In genomic region chr19:49154279-49154678, GRCh38 we compare ENCODE assay signal across 23 cellular contexts. TPM values are rescaled to one million over a fixed set of nuclear protein-coding genes. Genes with fewer than 3 reads are reported as not detected.
DNase-seq lines count a peak whose midpoint lies in the region; ATAC-seq, FAIRE-seq and TF ChIP-seq lines count a peak whose summit lies in the region.
"Had no signal": no experiment of that assay in that cellular context is flagged by ENCODE, and none has a peak within 500 bp of the region (broad histone marks: within the 10 kb centered on the region; RNA-seq: fewer than 3 reads in every experiment).

No MANE protein-coding gene starts in this region.

- peak overlapping the region; percentile 95 for H3K27ac ChIP-seq in left ventricle myocardium inferior (replicated peaks)
- H3K27ac ChIP-seq in K562 (ENCODE audit: extremely low read depth, low read depth, low read length) = no peak overlapping the region; the same call in 2 of the 3 replicates

- peak overlapping the region in 1 of 2 experiments; percentile 91; a peak in 1 of 4 replicates for H3K9ac ChIP-seq in K562 (ENCODE audit: insufficient read depth in 1 of 2, low read depth in 2 of 2, low read length in 2 of 2)

- H3K9me1 ChIP-seq in K562 (ENCODE audit: control insufficient read depth, insufficient read depth, low read length) = no peaks in the 10 kb centered on the region

- H3K36me3 ChIP-seq in left ventricle myocardium inferior (no peaks in the 10 kb centered on the region), K562 (ENCODE audit: control insufficient read depth, insufficient read depth, low read length) (0 out of 3 replicates have a peak, but pooled peaks cover 2% of the 10 kb centered on the region)

- CTCF ChIA-PET in K562 (lab: Yijun Ruan, JAX; ENCODE audit: low intra/inter-chr PET ratio) = no interaction called here

- peaks cover 44% of the 10 kb centered on the region for H3K79me2 ChIP-seq in K562 (ENCODE audit: control insufficient read depth, insufficient read depth, low read length)

- TF ChIP-seq EP300 in K562 (IDR thresholded peaks at IDR 0.05; ENCODE audit: low read length) = no peak

- intact Hi-C loops in left ventricle myocardium inferior (cut with micrococcal nuclease) (no loop called here), left ventricle myocardium superior (cut with micrococcal nuclease) (no loop called here), K562 (cut with micrococcal nuclease) (loop anchor here (5.0 to 10.0 kb wide), 3 partner anchors 159 to 822 kb away; partner anchors contain the start of genes GYS1, RUVBL2 and SLC17A7)

- TF ChIP-seq POLR2A in K562 (conservative IDR thresholded peaks at IDR 0.05) (no peak), H54 (IDR thresholded peaks at IDR 0.05; ENCODE audit: low read depth, low read length) (no peak)

- no peak overlapping the region for H3K27ac Mint-ChIP-seq in nephron progenitor cell
- H3K27ac Mint-ChIP-seq in natural killer cell treated with Interleukin-12 subunit alpha and Interleukin-12 subunit beta and Interleukin-15 and Interleukin-18, amount 100 ng/mL, for 72 hours = peak overlapping the region in 1 of 2 donors; percentile 1

- H3K9me3 ChIP-seq in left ventricle myocardium inferior (replicated peaks) = no peaks in the 10 kb centered on the region
- no peaks in the 10 kb centered on the region for H3K9me3 ChIP-seq in K562 (replicated peaks; ENCODE audit: control insufficient read depth, insufficient read depth, low read depth, low read length)

- peaks cover 30% of the 10 kb centered on the region for H3K27me3 Mint-ChIP-seq in nephron progenitor cell (ENCODE audit: low read depth, poor library complexity)
- peaks cover 20 to 49% of the 10 kb centered on the region in 2 donors for H3K27me3 Mint-ChIP-seq in natural killer cell treated with Interleukin-12 subunit alpha and Interleukin-12 subunit beta and Interleukin-15 and Interleukin-18, amount 100 ng/mL, for 72 hours

- H3K27me3 ChIP-seq in left ventricle myocardium inferior (ENCODE audit: low read depth) (no peaks in the 10 kb centered on the region), K562 (ENCODE audit: control insufficient read depth in 2 of 2, insufficient read depth in 2 of 2, low read length in 2 of 2) (no peaks in the 10 kb centered on the region)

- ATAC-seq in left ventricle myocardium superior = no peak
- no peak for ATAC-seq in K562
- no peak for ATAC-seq in natural killer cell treated with Interleukin-12 subunit alpha and Interleukin-12 subunit beta and Interleukin-15 and Interleukin-18, amount 100 ng/mL, for 72 hours

- H3K4me3 Mint-ChIP-seq in nephron progenitor cell = peak overlapping the region; percentile 75
- no peak overlapping the region for H3K4me3 Mint-ChIP-seq in natural killer cell treated with Interleukin-12 subunit alpha and Interleukin-12 subunit beta and Interleukin-15 and Interleukin-18, amount 100 ng/mL, for 72 hours

- in situ Hi-C loops in K562 (cut with MboI) = no loop called here

- peak overlapping the region; percentile 89 for H3K4me2 ChIP-seq in K562 (ENCODE audit: insufficient read depth, low read length)

- TF ChIP-seq CTCF in left ventricle myocardium inferior (IDR thresholded peaks at IDR 0.05; ENCODE audit: borderline replicate concordance) = no peak
- no peak for TF ChIP-seq CTCF in K562 (IDR thresholded peaks at IDR 0.05 in 2 of 3, conservative IDR thresholded peaks at IDR 0.05 in 1 of 3; ENCODE audit: insufficient read depth in 2 of 3, low read depth in 1 of 3, low read length in 3 of 3)
- no peak for TF ChIP-seq CTCF in nephron progenitor cell (IDR thresholded peaks at IDR 0.05)

- DNase-seq in left ventricle myocardium inferior = no peak
- DNase-seq in left ventricle myocardium superior = no peak
- DNase-seq in K562 (ENCODE audit: extremely low read depth in 1 of 4, low spot score in 3 of 4) = no peak
- DNase-seq in nephron progenitor cell = no peak
- DNase-seq in urothelium cell line (ENCODE audit: low spot score) = no peak
- DNase-seq in NCI-H1048 (lab: John Stamatoyannopoulos, UW) = no peak
- no peak for DNase-seq in H54 (ENCODE audit: insufficient read length, low spot score)
- no peak for DNase-seq in natural killer cell treated with Interleukin-12 subunit alpha and Interleukin-12 subunit beta and Interleukin-15 and Interleukin-18, amount 100 ng/mL, for 72 hours (ENCODE audit: low spot score)
- DNase-seq: CD4-positive, CD25-positive, alpha-beta regulatory T cell; DMS79 treated with DMSO at 0.1 percent for 48 hours; GOT3; IMR-90; NCI-H1417 treated with DMSO at 0.1 percent for 48 hours; NCI-H2029; NCI-H2171 treated with DMSO at 0.1 percent for 48 hours; NCI-H82; SHP77 had no signal

- peaks cover 12% of the 10 kb centered on the region for H3K36me3 Mint-ChIP-seq in nephron progenitor cell (ENCODE audit: low read depth)
- no peaks in the 10 kb centered on the region for H3K36me3 Mint-ChIP-seq in natural killer cell treated with Interleukin-12 subunit alpha and Interleukin-12 subunit beta and Interleukin-15 and Interleukin-18, amount 100 ng/mL, for 72 hours
- H3K36me3 Mint-ChIP-seq: CD4-positive, CD25-positive, alpha-beta regulatory T cell had no signal

- H4K20me1 ChIP-seq in K562 (replicated peaks; ENCODE audit: control insufficient read depth, insufficient read depth, low read length) = peaks cover 5% of the 10 kb centered on the region; the same call in 1 of the 2 replicates

- H3K4me1 ChIP-seq in left ventricle myocardium inferior = peaks cover 64% of the 10 kb centered on the region
- H3K4me1 ChIP-seq in K562 (replicated peaks in 1 of 2; ENCODE audit: control insufficient read depth in 2 of 2, insufficient read depth in 2 of 2, low read length in 2 of 2) = peaks cover 49 to 84% of the 10 kb centered on the region in 2 experiments

- no peak for TF ChIP-seq RAD21 in K562 (CRISPR knock-in tag; conservative IDR thresholded peaks at IDR 0.05 in 1 of 2, IDR thresholded peaks at IDR 0.05 in 1 of 2)

- peaks cover 20% of the 10 kb centered on the region for H3K9me3 Mint-ChIP-seq in nephron progenitor cell
- H3K9me3 Mint-ChIP-seq in natural killer cell treated with Interleukin-12 subunit alpha and Interleukin-12 subunit beta and Interleukin-15 and Interleukin-18, amount 100 ng/mL, for 72 hours = peaks cover 3% of the 10 kb centered on the region

- H3K4me3 ChIP-seq in left ventricle myocardium inferior (peak overlapping the region; percentile 80), K562 (no peak overlapping the region)

- no TSS peak for BruUV-seq in K562 (replicated peaks; lab: Mats Ljungman, UMichigan)

- POLR2A ChIA-PET in K562 (lab: Yijun Ruan, JAX) = interaction anchor here (0.7 to 1.9 kb wide), 8 partner anchors 8 to 829 kb away, joined by 3 to 7 read pairs (median 4); partner anchors contain the start of gene EMP3

- WGBS in K562 (ENCODE audit: insufficient coverage, low coverage, missing lambda C conversion rate) = 93% methylated on average over 5 of the region's 6 CpGs

- no peak for FAIRE-seq in K562 (lab: Jason Lieb, UNC)
- peak; percentile 66 for FAIRE-seq in urothelium cell line (lab: Jason Lieb, UNC)
- no peak for FAIRE-seq in H54 (lab: Jason Lieb, UNC)
- FAIRE-seq: A204.1, D721Med, G401.6, GM12892, GM19239 had no signal

- peaks cover 65% of the 10 kb centered on the region for H3K4me1 Mint-ChIP-seq in nephron progenitor cell
- H3K4me1 Mint-ChIP-seq in natural killer cell treated with Interleukin-12 subunit alpha and Interleukin-12 subunit beta and Interleukin-15 and Interleukin-18, amount 100 ng/mL, for 72 hours (ENCODE audit: low read depth in 2 of 2) = peaks cover 23 to 24% of the 10 kb centered on the region in 2 donors

- no peak overlapping the region for H2AFZ ChIP-seq in K562 (ENCODE audit: low read depth, low read length)

RNA-seq across cellular contexts. Expression of gene HRC, which starts 0.9 kb away (rescaled TPM):
- 1,040 TPM for total RNA-seq in left ventricle myocardium inferior
- 868 TPM for total RNA-seq in left ventricle myocardium superior
- 32.2 and 45.2 TPM in 2 replicates for total RNA-seq in K562 (2011; cell fraction: chromatin; rRNA removed; ENCODE audit: low replicate concordance)
- total RNA-seq in K562 (2011; cell fraction: nucleolus; rRNA removed) = 32.8 and 33.2 TPM in 2 replicates
- 43.6 and 52.1 TPM in 2 replicates for total RNA-seq in K562 (2011; cell fraction: nucleoplasm; rRNA removed)
- 15.6 and 20.8 TPM in 2 replicates for total RNA-seq in K562 (2014; rRNA removed)
- 10.0 and 11.7 TPM in 2 replicates for total RNA-seq in K562 (2014; rRNA removed; fragmentation: Illumina TruSeq; extraction: Trizol)
- total RNA-seq in K562 (2015; rRNA removed; fragmentation: Illumina TruSeq; extraction: Trizol) = 15.9 and 16.1 TPM in 2 replicates
- total RNA-seq in K562 (2021) = 14.8 and 15.6 TPM in 2 replicates
- 13.1 and 22.3 TPM in 2 replicates for polyA plus RNA-seq in K562 (2011; rRNA removed)
- polyA plus RNA-seq in K562 (2011; cell fraction: cytosol; rRNA removed) = 12.4 and 22.9 TPM in 2 replicates
- polyA plus RNA-seq in K562 (2011; cell fraction: nucleus; rRNA removed) = 28.6 and 29.0 TPM in 2 replicates
- polyA plus RNA-seq in K562 (2012) = 15.3 and 17.4 TPM in 2 replicates
- 17.9 and 18.7 TPM in 2 replicates for polyA plus RNA-seq in K562 (2014; fragmentation: Illumina TruSeq; extraction: Trizol)
- polyA plus RNA-seq in K562 (2014; fragmentation: Nextera tagmentation; extraction: Ambion mirVana) = 1 to 10 TPM in 1 of 2 experiments, under 1 TPM in 1; 0.66 to 1.2 TPM
- polyA plus RNA-seq in K562 (2014; rRNA removed) = 11.8 and 13.7 TPM in 2 replicates
- 18.4 and 24.8 TPM in 2 replicates for polyA minus RNA-seq in K562 (2011; rRNA and poly(A)+ RNA removed)
- 7.2 and 13.7 TPM in 2 replicates for polyA minus RNA-seq in K562 (2011; cell fraction: cytosol; rRNA and poly(A)+ RNA removed)
- 4.0 and 6.3 TPM in 2 replicates for polyA minus RNA-seq in K562 (2011; cell fraction: nucleus; rRNA and poly(A)+ RNA removed)
- total RNA-seq in natural killer cell treated with Interleukin-12 subunit alpha and Interleukin-12 subunit beta and Interleukin-15 and Interleukin-18, amount 100 ng/mL, for 72 hours = not detected
- total RNA-seq: CD4-positive, CD25-positive, alpha-beta regulatory T cell; IMR-90; NCI-H460 had no signal
- polyA plus RNA-seq: CD4-positive, CD25-positive, alpha-beta regulatory T cell had no signal

RNA-seq across cellular contexts. Expression of gene TRPM4, which starts 3.3 kb away (rescaled TPM):
- total RNA-seq in left ventricle myocardium inferior (31.5 TPM), left ventricle myocardium superior (26.6 TPM), K562 (2014; rRNA removed) (35.3 and 37.3 TPM in 2 replicates), K562 (2014; rRNA removed; fragmentation: Illumina TruSeq; extraction: Trizol) (7.9 and 8.3 TPM in 2 replicates), K562 (2015; rRNA removed; fragmentation: Illumina TruSeq; extraction: Trizol) (15.0 and 15.2 TPM in 2 replicates), K562 (2021) (34.6 and 37.8 TPM in 2 replicates)
- 86.3 and 161 TPM in 2 replicates for total RNA-seq in K562 (2011; cell fraction: chromatin; rRNA removed; ENCODE audit: low replicate concordance)
- 82.0 and 87.9 TPM in 2 replicates for total RNA-seq in K562 (2011; cell fraction: nucleolus; rRNA removed)
- 97.8 and 143 TPM in 2 replicates for total RNA-seq in K562 (2011; cell fraction: nucleoplasm; rRNA removed)
- polyA plus RNA-seq in K562 (2011; rRNA removed) (19.2 and 20.5 TPM in 2 replicates), K562 (2014; fragmentation: Illumina TruSeq; extraction: Trizol) (14.7 and 25.2 TPM in 2 replicates), K562 (2014; fragmentation: Nextera tagmentation; extraction: Ambion mirVana) (1 to 10 TPM; 6.5 to 7.9 TPM), K562 (2014; rRNA removed) (45.4 and 56.6 TPM in 2 replicates)
- 21.6 and 37.6 TPM in 2 replicates for polyA plus RNA-seq in K562 (2011; cell fraction: cytosol; rRNA removed)
- 66.9 and 85.9 TPM in 2 replicates for polyA plus RNA-seq in K562 (2011; cell fraction: nucleus; rRNA removed)
- polyA plus RNA-seq in K562 (2012) = 26.9 and 31.4 TPM in 2 replicates
- polyA minus RNA-seq in K562 (2011; rRNA and poly(A)+ RNA removed) = 5.8 and 8.2 TPM in 2 replicates
- 14.5 and 15.4 TPM in 2 replicates for polyA minus RNA-seq in K562 (2011; cell fraction: cytosol; rRNA and poly(A)+ RNA removed)
- polyA minus RNA-seq in K562 (2011; cell fraction: nucleus; rRNA and poly(A)+ RNA removed) = 16.0 and 19.0 TPM in 2 replicates
- not detected for total RNA-seq in natural killer cell treated with Interleukin-12 subunit alpha and Interleukin-12 subunit beta and Interleukin-15 and Interleukin-18, amount 100 ng/mL, for 72 hours
- total RNA-seq: CD4-positive, CD25-positive, alpha-beta regulatory T cell had no signal
- polyA plus RNA-seq: CD4-positive, CD25-positive, alpha-beta regulatory T cell had no signal

RNA-seq across cellular contexts. Expression of gene PPFIA3, which starts 34.9 kb away (rescaled TPM):
- total RNA-seq in left ventricle myocardium inferior = 5.7 TPM
- 4.0 TPM for total RNA-seq in left ventricle myocardium superior
- 69.7 and 96.7 TPM in 2 replicates for total RNA-seq in K562 (2011; cell fraction: chromatin; rRNA removed; ENCODE audit: low replicate concordance)
- total RNA-seq in K562 (2011; cell fraction: nucleolus; rRNA removed) = 59.0 and 65.5 TPM in 2 replicates
- 60.3 and 89.2 TPM in 2 replicates for total RNA-seq in K562 (2011; cell fraction: nucleoplasm; rRNA removed)
- total RNA-seq in K562 (2014; rRNA removed) = 48.2 and 55.9 TPM in 2 replicates
- 10.3 and 11.5 TPM in 2 replicates for total RNA-seq in K562 (2014; rRNA removed; fragmentation: Illumina TruSeq; extraction: Trizol)
- 19.1 and 21.0 TPM in 2 replicates for total RNA-seq in K562 (2015; rRNA removed; fragmentation: Illumina TruSeq; extraction: Trizol)
- total RNA-seq in K562 (2021) = 47.5 and 53.0 TPM in 2 replicates
- polyA plus RNA-seq in K562 (2011; rRNA removed) = 11.2 and 16.9 TPM in 2 replicates
- 17.5 and 30.1 TPM in 2 replicates for polyA plus RNA-seq in K562 (2011; cell fraction: cytosol; rRNA removed)
- 52.6 and 77.1 TPM in 2 replicates for polyA plus RNA-seq in K562 (2011; cell fraction: nucleus; rRNA removed)
- polyA plus RNA-seq in K562 (2012) = 17.8 and 27.4 TPM in 2 replicates
- 17.6 and 30.1 TPM in 2 replicates for polyA plus RNA-seq in K562 (2014; fragmentation: Illumina TruSeq; extraction: Trizol)
- under 1 TPM; 0.10 to 0.29 TPM for polyA plus RNA-seq in K562 (2014; fragmentation: Nextera tagmentation; extraction: Ambion mirVana)
- polyA plus RNA-seq in K562 (2014; rRNA removed) = 44.2 and 46.7 TPM in 2 replicates
- 11.1 and 17.2 TPM in 2 replicates for polyA minus RNA-seq in K562 (2011; rRNA and poly(A)+ RNA removed)
- polyA minus RNA-seq in K562 (2011; cell fraction: cytosol; rRNA and poly(A)+ RNA removed) = 9.8 and 20.9 TPM in 2 replicates
- 27.1 and 32.9 TPM in 2 replicates for polyA minus RNA-seq in K562 (2011; cell fraction: nucleus; rRNA and poly(A)+ RNA removed)
- total RNA-seq in natural killer cell treated with Interleukin-12 subunit alpha and Interleukin-12 subunit beta and Interleukin-15 and Interleukin-18, amount 100 ng/mL, for 72 hours = 10 to 100 TPM in 1 of 2 donors, 1 to 10 TPM in 1; 7.0 to 11.3 TPM

RNA-seq across cellular contexts. Expression of gene C19orf73, which starts 35.3 kb away (rescaled TPM):
- total RNA-seq in left ventricle myocardium inferior (1.6 TPM), left ventricle myocardium superior (1.2 TPM), K562 (2014; rRNA removed) (4.7 and 7.4 TPM in 2 replicates), K562 (2014; rRNA removed; fragmentation: Illumina TruSeq; extraction: Trizol) (0.55 and 0.64 TPM in 2 replicates), K562 (2015; rRNA removed; fragmentation: Illumina TruSeq; extraction: Trizol) (1.4 and 2.1 TPM in 2 replicates), K562 (2021) (1.6 and 3.2 TPM in 2 replicates)
- 1.3 and 4.9 TPM in 2 replicates for total RNA-seq in K562 (2011; cell fraction: chromatin; rRNA removed; ENCODE audit: low replicate concordance)
- 7.0 and 7.4 TPM in 2 replicates for total RNA-seq in K562 (2011; cell fraction: nucleolus; rRNA removed)
- 3.8 and 4.5 TPM in 2 replicates for total RNA-seq in K562 (2011; cell fraction: nucleoplasm; rRNA removed)
- polyA plus RNA-seq in K562 (2011; rRNA removed) (1.5 and 1.9 TPM in 2 replicates), K562 (2014; fragmentation: Illumina TruSeq; extraction: Trizol) (1.1 TPM in 2 replicates), K562 (2014; fragmentation: Nextera tagmentation; extraction: Ambion mirVana) (under 1 TPM; 0.08 to 0.32 TPM), K562 (2014; rRNA removed) (5.4 and 5.7 TPM in 2 replicates)
- polyA plus RNA-seq in K562 (2011; cell fraction: cytosol; rRNA removed) = 4.1 and 8.0 TPM in 2 replicates
- 4.8 and 7.5 TPM in 2 replicates for polyA plus RNA-seq in K562 (2011; cell fraction: nucleus; rRNA removed)
- 1.8 and 3.7 TPM in 2 replicates for polyA plus RNA-seq in K562 (2012)
- polyA minus RNA-seq in K562 (2011; rRNA and poly(A)+ RNA removed) = 0.69 and 0.74 TPM in 2 replicates
- 1.6 and 3.3 TPM in 2 replicates for polyA minus RNA-seq in K562 (2011; cell fraction: cytosol; rRNA and poly(A)+ RNA removed)
- polyA minus RNA-seq in K562 (2011; cell fraction: nucleus; rRNA and poly(A)+ RNA removed) = 4.0 and 4.2 TPM in 2 replicates
- total RNA-seq in natural killer cell treated with Interleukin-12 subunit alpha and Interleukin-12 subunit beta and Interleukin-15 and Interleukin-18, amount 100 ng/mL, for 72 hours = 1 to 10 TPM in 1 of 2 donors, under 1 TPM in 1; 0.95 to 2.9 TPM
- total RNA-seq: IMR-90 had no signal

RNA-seq across cellular contexts. Expression of gene LIN7B, which starts 40.1 kb away (rescaled TPM):
- 23.4 TPM for total RNA-seq in left ventricle myocardium inferior
- 19.8 TPM for total RNA-seq in left ventricle myocardium superior
- 18.4 and 32.9 TPM in 2 replicates for total RNA-seq in K562 (2011; cell fraction: chromatin; rRNA removed; ENCODE audit: low replicate concordance)
- 24.3 and 26.6 TPM in 2 replicates for total RNA-seq in K562 (2011; cell fraction: nucleolus; rRNA removed)
- 18.6 and 20.3 TPM in 2 replicates for total RNA-seq in K562 (2011; cell fraction: nucleoplasm; rRNA removed)
- total RNA-seq in K562 (2014; rRNA removed) = 11.0 and 12.4 TPM in 2 replicates
- total RNA-seq in K562 (2014; rRNA removed; fragmentation: Illumina TruSeq; extraction: Trizol) = 1.1 and 1.6 TPM in 2 replicates
- 4.0 and 4.1 TPM in 2 replicates for total RNA-seq in K562 (2015; rRNA removed; fragmentation: Illumina TruSeq; extraction: Trizol)
- total RNA-seq in K562 (2021) = 9.2 and 9.6 TPM in 2 replicates
- polyA plus RNA-seq in K562 (2011; rRNA removed) = 5.9 and 10.3 TPM in 2 replicates
- 8.5 and 10.8 TPM in 2 replicates for polyA plus RNA-seq in K562 (2011; cell fraction: cytosol; rRNA removed)
- polyA plus RNA-seq in K562 (2011; cell fraction: nucleus; rRNA removed) = 36.2 and 41.7 TPM in 2 replicates
- 9.0 and 9.4 TPM in 2 replicates for polyA plus RNA-seq in K562 (2012)
- polyA plus RNA-seq in K562 (2014; fragmentation: Illumina TruSeq; extraction: Trizol) = 3.1 and 5.1 TPM in 2 replicates
- 1 to 10 TPM in 1 of 2 experiments, under 1 TPM in 1; 0.89 to 1.4 TPM for polyA plus RNA-seq in K562 (2014; fragmentation: Nextera tagmentation; extraction: Ambion mirVana)
- 15.7 and 18.3 TPM in 2 replicates for polyA plus RNA-seq in K562 (2014; rRNA removed)
- 3.4 and 4.1 TPM in 2 replicates for polyA minus RNA-seq in K562 (2011; rRNA and poly(A)+ RNA removed)
- polyA minus RNA-seq in K562 (2011; cell fraction: cytosol; rRNA and poly(A)+ RNA removed) = 1.5 and 4.3 TPM in 2 replicates
- polyA minus RNA-seq in K562 (2011; cell fraction: nucleus; rRNA and poly(A)+ RNA removed) = 8.2 and 8.7 TPM in 2 replicates
- 1 to 10 TPM; 6.0 to 6.1 TPM for total RNA-seq in natural killer cell treated with Interleukin-12 subunit alpha and Interleukin-12 subunit beta and Interleukin-15 and Interleukin-18, amount 100 ng/mL, for 72 hours

Comparison
In these comparisons a context has a peak if more than half of its experiments do, and no peak if none do; other contexts are left out.
1. RNA of gene HRC, which starts 0.9 kb away (total RNA-seq): 1,040 TPM in left ventricle myocardium inferior (single experiment) and 868 TPM in left ventricle myocardium superior (single experiment); 10.0 to 52.1 TPM in K562 and not detected in natural killer cell treated with Interleukin-12 subunit alpha and Interleukin-12 subunit beta and Interleukin-15 and Interleukin-18, amount 100 ng/mL, for 72 hours; every median in the first group is over 10 times any median in the second.
2. RNA of gene TRPM4, which starts 3.3 kb away (total RNA-seq): 7.9 to 161 TPM in K562, 31.5 TPM in left ventricle myocardium inferior (single experiment) and 26.6 TPM in left ventricle myocardium superior (single experiment); not detected in natural killer cell treated with Interleukin-12 subunit alpha and Interleukin-12 subunit beta and Interleukin-15 and Interleukin-18, amount 100 ng/mL, for 72 hours; every median in the first group is over 4 times any median in the second.